In the genomic region with DNA sequence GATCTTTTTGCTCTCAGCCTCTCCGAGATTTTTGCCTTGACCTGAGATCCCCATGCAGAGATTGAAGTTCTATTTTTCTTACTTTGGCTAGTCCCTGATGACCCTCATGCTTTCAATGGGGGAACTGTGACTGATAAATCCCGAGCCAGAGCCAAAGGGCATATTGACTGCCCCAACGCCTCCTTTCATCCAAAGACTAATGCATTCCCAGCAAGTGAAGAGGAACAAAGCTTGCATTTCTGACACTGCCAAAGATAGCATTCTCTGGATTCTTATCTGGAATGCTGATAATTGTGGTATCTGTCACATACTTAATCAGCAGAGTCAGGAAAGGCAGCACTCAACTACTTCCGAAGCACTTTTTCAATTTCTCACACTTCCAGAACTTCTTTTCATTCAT, we compare ENCODE assay signal across 1 cellular context.
A peak's percentile ranks its signal among the peaks of the same experiment; 100 is the strongest.
TF ChIP-seq lines count a peak whose summit lies in the region.

No MANE protein-coding gene starts in this region.

TF ChIP-seq in HepG2, 621 proteins besides CTCF, POLR2A, EP300 and RAD21 (continued from another document):
- TF ChIP-seq, protein P1, sequence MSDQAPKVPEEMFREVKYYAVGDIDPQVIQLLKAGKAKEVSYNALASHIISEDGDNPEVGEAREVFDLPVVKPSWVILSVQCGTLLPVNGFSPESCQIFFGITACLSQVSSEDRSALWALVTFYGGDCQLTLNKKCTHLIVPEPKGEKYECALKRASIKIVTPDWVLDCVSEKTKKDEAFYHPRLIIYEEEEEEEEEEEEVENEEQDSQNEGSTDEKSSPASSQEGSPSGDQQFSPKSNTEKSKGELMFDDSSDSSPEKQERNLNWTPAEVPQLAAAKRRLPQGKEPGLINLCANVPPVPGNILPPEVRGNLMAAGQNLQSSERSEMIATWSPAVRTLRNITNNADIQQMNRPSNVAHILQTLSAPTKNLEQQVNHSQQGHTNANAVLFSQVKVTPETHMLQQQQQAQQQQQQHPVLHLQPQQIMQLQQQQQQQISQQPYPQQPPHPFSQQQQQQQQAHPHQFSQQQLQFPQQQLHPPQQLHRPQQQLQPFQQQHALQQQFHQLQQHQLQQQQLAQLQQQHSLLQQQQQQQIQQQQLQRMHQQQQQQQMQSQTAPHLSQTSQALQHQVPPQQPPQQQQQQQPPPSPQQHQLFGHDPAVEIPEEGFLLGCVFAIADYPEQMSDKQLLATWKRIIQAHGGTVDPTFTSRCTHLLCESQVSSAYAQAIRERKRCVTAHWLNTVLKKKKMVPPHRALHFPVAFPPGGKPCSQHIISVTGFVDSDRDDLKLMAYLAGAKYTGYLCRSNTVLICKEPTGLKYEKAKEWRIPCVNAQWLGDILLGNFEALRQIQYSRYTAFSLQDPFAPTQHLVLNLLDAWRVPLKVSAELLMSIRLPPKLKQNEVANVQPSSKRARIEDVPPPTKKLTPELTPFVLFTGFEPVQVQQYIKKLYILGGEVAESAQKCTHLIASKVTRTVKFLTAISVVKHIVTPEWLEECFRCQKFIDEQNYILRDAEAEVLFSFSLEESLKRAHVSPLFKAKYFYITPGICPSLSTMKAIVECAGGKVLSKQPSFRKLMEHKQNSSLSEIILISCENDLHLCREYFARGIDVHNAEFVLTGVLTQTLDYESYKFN (CRISPR knock-in tag; conservative IDR thresholded peaks at IDR 0.05) = peak; percentile 56
- TF ChIP-seq ZNF737 (CRISPR knock-in tag; IDR thresholded peaks at IDR 0.05; ENCODE audit: borderline replicate concordance) (no peak), ZMAT3 (CRISPR knock-in tag; conservative IDR thresholded peaks at IDR 0.05) (0 out of 2 replicates have a peak, but pooled peaks have one; percentile 49), ZNF121 (CRISPR knock-in tag; IDR thresholded peaks at IDR 0.05) (no peak), MTF1 (CRISPR knock-in tag; IDR thresholded peaks at IDR 0.05) (no peak), GABPB1 (CRISPR knock-in tag; IDR thresholded peaks at IDR 0.05) (no peak), TSC22D2 (CRISPR knock-in tag; IDR thresholded peaks at IDR 0.05; ENCODE audit: borderline replicate concordance) (no peak), ZNF34 (CRISPR knock-in tag; IDR thresholded peaks at IDR 0.05; ENCODE audit: borderline replicate concordance) (no peak), SIN3A (IDR thresholded peaks at IDR 0.05; ENCODE audit: borderline replicate concordance, low read depth, low read length) (no peak), ZNF260 (CRISPR knock-in tag; IDR thresholded peaks at IDR 0.05; ENCODE audit: borderline replicate concordance, low read depth) (no peak), ZNF431 (CRISPR knock-in tag; IDR thresholded peaks at IDR 0.05; ENCODE audit: borderline replicate concordance, low read depth) (no peak)
- TF ChIP-seq, protein P2, sequence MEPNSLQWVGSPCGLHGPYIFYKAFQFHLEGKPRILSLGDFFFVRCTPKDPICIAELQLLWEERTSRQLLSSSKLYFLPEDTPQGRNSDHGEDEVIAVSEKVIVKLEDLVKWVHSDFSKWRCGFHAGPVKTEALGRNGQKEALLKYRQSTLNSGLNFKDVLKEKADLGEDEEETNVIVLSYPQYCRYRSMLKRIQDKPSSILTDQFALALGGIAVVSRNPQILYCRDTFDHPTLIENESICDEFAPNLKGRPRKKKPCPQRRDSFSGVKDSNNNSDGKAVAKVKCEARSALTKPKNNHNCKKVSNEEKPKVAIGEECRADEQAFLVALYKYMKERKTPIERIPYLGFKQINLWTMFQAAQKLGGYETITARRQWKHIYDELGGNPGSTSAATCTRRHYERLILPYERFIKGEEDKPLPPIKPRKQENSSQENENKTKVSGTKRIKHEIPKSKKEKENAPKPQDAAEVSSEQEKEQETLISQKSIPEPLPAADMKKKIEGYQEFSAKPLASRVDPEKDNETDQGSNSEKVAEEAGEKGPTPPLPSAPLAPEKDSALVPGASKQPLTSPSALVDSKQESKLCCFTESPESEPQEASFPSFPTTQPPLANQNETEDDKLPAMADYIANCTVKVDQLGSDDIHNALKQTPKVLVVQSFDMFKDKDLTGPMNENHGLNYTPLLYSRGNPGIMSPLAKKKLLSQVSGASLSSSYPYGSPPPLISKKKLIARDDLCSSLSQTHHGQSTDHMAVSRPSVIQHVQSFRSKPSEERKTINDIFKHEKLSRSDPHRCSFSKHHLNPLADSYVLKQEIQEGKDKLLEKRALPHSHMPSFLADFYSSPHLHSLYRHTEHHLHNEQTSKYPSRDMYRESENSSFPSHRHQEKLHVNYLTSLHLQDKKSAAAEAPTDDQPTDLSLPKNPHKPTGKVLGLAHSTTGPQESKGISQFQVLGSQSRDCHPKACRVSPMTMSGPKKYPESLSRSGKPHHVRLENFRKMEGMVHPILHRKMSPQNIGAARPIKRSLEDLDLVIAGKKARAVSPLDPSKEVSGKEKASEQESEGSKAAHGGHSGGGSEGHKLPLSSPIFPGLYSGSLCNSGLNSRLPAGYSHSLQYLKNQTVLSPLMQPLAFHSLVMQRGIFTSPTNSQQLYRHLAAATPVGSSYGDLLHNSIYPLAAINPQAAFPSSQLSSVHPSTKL (CRISPR knock-in tag; IDR thresholded peaks at IDR 0.05) = peak; percentile 33; the same call in 1 of the 2 replicates
- TF ChIP-seq, protein P3, sequence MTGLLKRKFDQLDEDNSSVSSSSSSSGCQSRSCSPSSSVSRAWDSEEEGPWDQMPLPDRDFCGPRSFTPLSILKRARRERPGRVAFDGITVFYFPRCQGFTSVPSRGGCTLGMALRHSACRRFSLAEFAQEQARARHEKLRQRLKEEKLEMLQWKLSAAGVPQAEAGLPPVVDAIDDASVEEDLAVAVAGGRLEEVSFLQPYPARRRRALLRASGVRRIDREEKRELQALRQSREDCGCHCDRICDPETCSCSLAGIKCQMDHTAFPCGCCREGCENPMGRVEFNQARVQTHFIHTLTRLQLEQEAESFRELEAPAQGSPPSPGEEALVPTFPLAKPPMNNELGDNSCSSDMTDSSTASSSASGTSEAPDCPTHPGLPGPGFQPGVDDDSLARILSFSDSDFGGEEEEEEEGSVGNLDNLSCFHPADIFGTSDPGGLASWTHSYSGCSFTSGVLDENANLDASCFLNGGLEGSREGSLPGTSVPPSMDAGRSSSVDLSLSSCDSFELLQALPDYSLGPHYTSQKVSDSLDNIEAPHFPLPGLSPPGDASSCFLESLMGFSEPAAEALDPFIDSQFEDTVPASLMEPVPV (CRISPR knock-in tag; IDR thresholded peaks at IDR 0.05) = no peak
- TF ChIP-seq, protein P4, sequence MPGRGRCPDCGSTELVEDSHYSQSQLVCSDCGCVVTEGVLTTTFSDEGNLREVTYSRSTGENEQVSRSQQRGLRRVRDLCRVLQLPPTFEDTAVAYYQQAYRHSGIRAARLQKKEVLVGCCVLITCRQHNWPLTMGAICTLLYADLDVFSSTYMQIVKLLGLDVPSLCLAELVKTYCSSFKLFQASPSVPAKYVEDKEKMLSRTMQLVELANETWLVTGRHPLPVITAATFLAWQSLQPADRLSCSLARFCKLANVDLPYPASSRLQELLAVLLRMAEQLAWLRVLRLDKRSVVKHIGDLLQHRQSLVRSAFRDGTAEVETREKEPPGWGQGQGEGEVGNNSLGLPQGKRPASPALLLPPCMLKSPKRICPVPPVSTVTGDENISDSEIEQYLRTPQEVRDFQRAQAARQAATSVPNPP (CRISPR knock-in tag; IDR thresholded peaks at IDR 0.05) = no peak
- TF ChIP-seq, protein P5, sequence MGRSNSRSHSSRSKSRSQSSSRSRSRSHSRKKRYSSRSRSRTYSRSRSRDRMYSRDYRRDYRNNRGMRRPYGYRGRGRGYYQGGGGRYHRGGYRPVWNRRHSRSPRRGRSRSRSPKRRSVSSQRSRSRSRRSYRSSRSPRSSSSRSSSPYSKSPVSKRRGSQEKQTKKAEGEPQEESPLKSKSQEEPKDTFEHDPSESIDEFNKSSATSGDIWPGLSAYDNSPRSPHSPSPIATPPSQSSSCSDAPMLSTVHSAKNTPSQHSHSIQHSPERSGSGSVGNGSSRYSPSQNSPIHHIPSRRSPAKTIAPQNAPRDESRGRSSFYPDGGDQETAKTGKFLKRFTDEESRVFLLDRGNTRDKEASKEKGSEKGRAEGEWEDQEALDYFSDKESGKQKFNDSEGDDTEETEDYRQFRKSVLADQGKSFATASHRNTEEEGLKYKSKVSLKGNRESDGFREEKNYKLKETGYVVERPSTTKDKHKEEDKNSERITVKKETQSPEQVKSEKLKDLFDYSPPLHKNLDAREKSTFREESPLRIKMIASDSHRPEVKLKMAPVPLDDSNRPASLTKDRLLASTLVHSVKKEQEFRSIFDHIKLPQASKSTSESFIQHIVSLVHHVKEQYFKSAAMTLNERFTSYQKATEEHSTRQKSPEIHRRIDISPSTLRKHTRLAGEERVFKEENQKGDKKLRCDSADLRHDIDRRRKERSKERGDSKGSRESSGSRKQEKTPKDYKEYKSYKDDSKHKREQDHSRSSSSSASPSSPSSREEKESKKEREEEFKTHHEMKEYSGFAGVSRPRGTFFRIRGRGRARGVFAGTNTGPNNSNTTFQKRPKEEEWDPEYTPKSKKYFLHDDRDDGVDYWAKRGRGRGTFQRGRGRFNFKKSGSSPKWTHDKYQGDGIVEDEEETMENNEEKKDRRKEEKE (IDR thresholded peaks at IDR 0.05) = no peak
